ENCODE assay signal across 38 cellular contexts in the genomic region with DNA sequence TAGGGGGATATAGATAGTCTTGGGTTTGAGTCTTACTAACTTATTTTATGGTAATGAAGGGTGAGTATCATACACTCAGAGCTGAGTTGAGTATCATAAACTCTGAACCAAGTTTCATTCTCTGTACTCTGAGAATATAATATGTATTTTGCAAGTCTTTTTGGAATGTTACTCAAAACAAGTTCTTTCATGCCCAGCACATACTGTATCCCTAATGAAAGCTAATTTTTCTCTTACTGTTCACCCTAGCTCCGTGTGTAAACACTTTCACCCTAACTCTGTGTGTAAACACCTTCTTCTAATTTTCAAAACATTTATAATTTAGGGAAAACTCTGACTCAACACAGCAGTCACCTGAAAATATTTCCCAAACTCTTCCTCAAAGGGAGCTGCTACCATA. TPM values are rescaled to one million over a fixed set of nuclear protein-coding genes. Genes with fewer than 3 reads are reported as not detected.
"Had no signal": no experiment of that assay in that cellular context is flagged by ENCODE, and none has a peak within 500 bp of the region (broad histone marks: within the 10 kb centered on the region; RNA-seq: fewer than 3 reads in every experiment).

No MANE protein-coding gene starts in this region.

- DNase-seq: activated CD4-positive, alpha-beta memory T cell treated with anti-CD3 and anti-CD28 coated beads, Interleukin-2, amount 10 ng/mL, durations not matched to agents 7 days and 5 days; activated CD4-positive, alpha-beta T cell treated with anti-CD3 and anti-CD28 coated beads for 1 hour; activated CD4-positive, alpha-beta T cell treated with anti-CD3 and anti-CD28 coated beads for 48 hours; activated CD4-positive, CD25-positive, alpha-beta regulatory T cell; activated CD8-positive, alpha-beta memory T cell treated with anti-CD3 and anti-CD28 coated beads for 24 hours; activated CD8-positive, alpha-beta memory T cell treated with anti-CD3 and anti-CD28 coated beads, Interleukin-2, amount 10 ng/mL, durations not matched to agents 7 days and 5 days; activated CD8-positive, alpha-beta memory T cell treated with anti-CD3 and anti-CD28 coated beads, Interleukin-2, amount 50 U/mL, for 48 hours; activated effector memory CD4-positive, alpha-beta T cell treated with Interleukin-2 at 50 U/mL for 16 hours; activated naive CD4-positive, alpha-beta T cell; activated naive CD8-positive, alpha-beta T cell treated with anti-CD3 and anti-CD28 coated beads, Interleukin-2, amount 10 ng/mL, durations not matched to agents 7 days and 5 days; activated T-cell treated with anti-CD3 and anti-CD28 coated beads, Interleukin-2, amount 50 U/mL, for 48 hours; amygdala; body of pancreas; central memory CD4-positive, alpha-beta T cell; NCI-H1048; NCI-H1417; NCI-H146; NCI-H187; NCI-H2029 treated with DMSO at 0.1 percent for 48 hours; NCI-H2107; NCI-H2171; NCI-H510A; NCI-H526; NCI-H748 treated with DMSO at 0.1 percent for 48 hours; NK-92 treated with Interleukin-12 subunit alpha and Interleukin-12 subunit beta, amount 100 ng/mL, for 24 hours; PC-3; Peyer's patch; SHP77; T1000; WERI-Rb-1 had no signal

- H3K4me3 Mint-ChIP-seq: activated CD4-positive, alpha-beta memory T cell treated with anti-CD3 and anti-CD28 coated beads, Interleukin-2, amount 10 ng/mL, durations not matched to agents 7 days and 5 days; activated CD8-positive, alpha-beta memory T cell treated with anti-CD3 and anti-CD28 coated beads, Interleukin-2, amount 10 ng/mL, durations not matched to agents 7 days and 5 days; activated naive CD4-positive, alpha-beta T cell treated with anti-CD3 and anti-CD28 coated beads, Interleukin-2, amount 50 U/mL, for 24 hours; activated naive CD8-positive, alpha-beta T cell treated with anti-CD3 and anti-CD28 coated beads, Interleukin-2, amount 10 ng/mL, durations not matched to agents 7 days and 5 days had no signal

- H3K4me1 ChIP-seq: body of pancreas, Peyer's patch had no signal

- H3K27me3 Mint-ChIP-seq: activated CD4-positive, alpha-beta memory T cell treated with anti-CD3 and anti-CD28 coated beads, Interleukin-2, amount 10 ng/mL, durations not matched to agents 7 days and 5 days; activated CD8-positive, alpha-beta memory T cell treated with anti-CD3 and anti-CD28 coated beads, Interleukin-2, amount 10 ng/mL, durations not matched to agents 7 days and 5 days; activated naive CD4-positive, alpha-beta T cell treated with anti-CD3 and anti-CD28 coated beads, Interleukin-2, amount 50 U/mL, for 24 hours; activated naive CD8-positive, alpha-beta T cell treated with anti-CD3 and anti-CD28 coated beads, Interleukin-2, amount 10 ng/mL, durations not matched to agents 7 days and 5 days had no signal

- H3K36me3 Mint-ChIP-seq: activated CD8-positive, alpha-beta memory T cell treated with anti-CD3 and anti-CD28 coated beads, Interleukin-2, amount 10 ng/mL, durations not matched to agents 7 days and 5 days; activated naive CD4-positive, alpha-beta T cell treated with anti-CD3 and anti-CD28 coated beads, Interleukin-2, amount 50 U/mL, for 24 hours; activated naive CD8-positive, alpha-beta T cell treated with anti-CD3 and anti-CD28 coated beads, Interleukin-2, amount 10 ng/mL, durations not matched to agents 7 days and 5 days had no signal

- H3K9me3 ChIP-seq: body of pancreas, Peyer's patch, SJCRH30 had no signal

- ATAC-seq: activated CD8-positive, alpha-beta memory T cell treated with anti-CD3 and anti-CD28 coated beads, Interleukin-2, amount 10 ng/mL, durations not matched to agents 7 days and 5 days; body of pancreas; K562; PC-3 had no signal

- FAIRE-seq: astrocyte, K562 had no signal

- H3K27me3 ChIP-seq: body of pancreas, Peyer's patch, SJCRH30 had no signal

- H3K4me3 ChIP-seq: body of pancreas, K562, Peyer's patch, SJCRH30, SK-N-MC had no signal

- H3K36me3 ChIP-seq: Peyer's patch, SJCRH30, WERI-Rb-1 had no signal

- H3K27ac Mint-ChIP-seq: activated CD4-positive, alpha-beta memory T cell treated with anti-CD3 and anti-CD28 coated beads, Interleukin-2, amount 10 ng/mL, durations not matched to agents 7 days and 5 days; activated CD8-positive, alpha-beta memory T cell treated with anti-CD3 and anti-CD28 coated beads, Interleukin-2, amount 10 ng/mL, durations not matched to agents 7 days and 5 days; activated naive CD4-positive, alpha-beta T cell treated with anti-CD3 and anti-CD28 coated beads, Interleukin-2, amount 50 U/mL, for 24 hours; activated naive CD8-positive, alpha-beta T cell treated with anti-CD3 and anti-CD28 coated beads, Interleukin-2, amount 10 ng/mL, durations not matched to agents 7 days and 5 days had no signal

- H3K4me1 Mint-ChIP-seq: activated CD4-positive, alpha-beta memory T cell treated with anti-CD3 and anti-CD28 coated beads, Interleukin-2, amount 10 ng/mL, durations not matched to agents 7 days and 5 days; activated CD8-positive, alpha-beta memory T cell treated with anti-CD3 and anti-CD28 coated beads, Interleukin-2, amount 10 ng/mL, durations not matched to agents 7 days and 5 days; activated naive CD4-positive, alpha-beta T cell treated with anti-CD3 and anti-CD28 coated beads, Interleukin-2, amount 50 U/mL, for 24 hours; activated naive CD8-positive, alpha-beta T cell treated with anti-CD3 and anti-CD28 coated beads, Interleukin-2, amount 10 ng/mL, durations not matched to agents 7 days and 5 days had no signal

- H3K27ac ChIP-seq: body of pancreas, Peyer's patch, SK-N-MC, WERI-Rb-1 had no signal

RNA-seq across cellular contexts. Expression of a gene that starts 29.7 kb away (rescaled TPM):
- total RNA-seq: activated CD4-positive, alpha-beta memory T cell treated with anti-CD3 and anti-CD28 coated beads, Interleukin-2, amount 10 ng/mL, durations not matched to agents 7 days and 5 days; activated CD8-positive, alpha-beta memory T cell treated with anti-CD3 and anti-CD28 coated beads, Interleukin-2, amount 10 ng/mL, durations not matched to agents 7 days and 5 days; activated naive CD8-positive, alpha-beta T cell treated with anti-CD3 and anti-CD28 coated beads, Interleukin-2, amount 10 ng/mL, durations not matched to agents 7 days and 5 days; K562; M059J; PC-3; T-helper 1 cell treated with Interleukin-12 subunit alpha and Interleukin-12 subunit beta and Interleukin-4 antibody, amounts not matched to agents 30 ng/mL and 1 ng/mL, for 36 hours; T-helper 2 cell treated with Interferon-gamma antibody and Interleukin-4, amounts not matched to agents 100 ng/mL and 5 ng/mL, for 36 hours had no signal
- polyA plus RNA-seq: K562 had no signal
